In genomic region chr2:236417150-236417549, GRCh38 we compare ENCODE assay signal across 15 cellular contexts.
DNase-seq lines count a peak whose midpoint lies in the region; ATAC-seq and TF ChIP-seq lines count a peak whose summit lies in the region.
"Had no signal": no experiment of that assay in that cellular context is flagged by ENCODE, and none has a peak within 500 bp of the region (broad histone marks: within the 10 kb centered on the region; RNA-seq: fewer than 3 reads in every experiment).

No MANE protein-coding gene starts in this region.

- no peak for ATAC-seq in HG02798 (IDR thresholded peaks at IDR 0.05; ENCODE audit: poor library complexity, unreplicated experiment)
- no peak for ATAC-seq in Right ventricle myocardium superior (ENCODE audit: poor library complexity)
- ATAC-seq in HG03108 (IDR thresholded peaks at IDR 0.05; ENCODE audit: unreplicated experiment), result no peak
- ATAC-seq: A549; CD8-positive, alpha-beta T cell; GM23338 had no signal

- peaks cover 4% of the 10 kb centered on the region for H3K27me3 Mint-ChIP-seq in nephron progenitor cell (ENCODE audit: low read depth, poor library complexity)

- TF ChIP-seq CTCF in LNCaP clone FGC (IDR thresholded peaks at IDR 0.05; ENCODE audit: control insufficient read depth, extremely low read depth, insufficient read depth), result no peak
- TF ChIP-seq CTCF in VCaP (conservative IDR thresholded peaks at IDR 0.05), result no peak
- no peak for TF ChIP-seq CTCF in nephron progenitor cell (IDR thresholded peaks at IDR 0.05)

- no peak overlapping the region for H3K4me3 Mint-ChIP-seq in nephron progenitor cell
- H3K4me3 Mint-ChIP-seq: CD14-positive monocyte; CD8-positive, alpha-beta T cell; GM23338; IgD-negative memory B cell had no signal

- H3K36me3 Mint-ChIP-seq in nephron progenitor cell (ENCODE audit: low read depth), result peaks cover 16% of the 10 kb centered on the region
- H3K36me3 Mint-ChIP-seq: CD14-positive monocyte; CD8-positive, alpha-beta T cell had no signal

- DNase-seq in LNCaP clone FGC (ENCODE audit: low read depth) (peak; percentile 36), nephron progenitor cell (peak; percentile 65), Right ventricle myocardium superior (no peak)
- DNase-seq: CD8-positive, alpha-beta T cell; COR-L47; DMS153; GF-D8; H7 had no signal

- peak overlapping the region; percentile 26; the same call in 1 of the 2 replicates for H3K27ac ChIP-seq in VCaP
- H3K27ac ChIP-seq: A549 had no signal

- H3K27ac Mint-ChIP-seq in nephron progenitor cell, result peak overlapping the region; percentile 89
- H3K27ac Mint-ChIP-seq: CD14-positive monocyte; CD8-positive, alpha-beta T cell; GM23338; IgD-negative memory B cell had no signal

- H3K4me1 Mint-ChIP-seq in nephron progenitor cell, result peaks cover 36% of the 10 kb centered on the region
- H3K4me1 Mint-ChIP-seq: CD14-positive monocyte, IgD-negative memory B cell had no signal

- peaks cover 22% of the 10 kb centered on the region for H3K9me3 Mint-ChIP-seq in nephron progenitor cell
- H3K9me3 Mint-ChIP-seq: CD8-positive, alpha-beta T cell had no signal

- no peak overlapping the region for H3K4me3 ChIP-seq in LNCaP clone FGC (ENCODE audit: low read depth, low read length)
- H3K4me3 ChIP-seq: A549, GM23338 had no signal

- intact Hi-C loops in Right ventricle myocardium superior (cut with DNase I), result no loop called here
